ENCODE assay signal across 6 cellular contexts in genomic region chr20:63538204-63539091, GRCh38. TPM values are rescaled to one million over a fixed set of nuclear protein-coding genes. Genes with fewer than 3 reads are reported as not detected.
DNase-seq lines count a peak whose midpoint lies in the region; ATAC-seq and TF ChIP-seq lines count a peak whose summit lies in the region.

No MANE protein-coding gene starts in this region.

- ATAC-seq in mucosa of descending colon (peak; percentile 39), HG02970 (IDR thresholded peaks at IDR 0.05; ENCODE audit: low FRiP score, unreplicated experiment) (no peak), HG03025 (IDR thresholded peaks at IDR 0.05; ENCODE audit: low FRiP score, unreplicated experiment) (no peak)

- no peaks in the 10 kb centered on the region for H3K27me3 Mint-ChIP-seq in activated naive CD4-positive, alpha-beta T cell treated with anti-CD3 and anti-CD28 coated beads for 36 hours (ENCODE audit: low read depth)

- intact Hi-C loops in activated naive CD4-positive, alpha-beta T cell treated with anti-CD3 and anti-CD28 coated beads for 36 hours (cut with micrococcal nuclease): loop anchor here (1.0 to 10.0 kb wide), 11 partner anchors 42 to 519 kb away; partner anchors contain the start of genes GMEB2 and RTEL1
- intact Hi-C loops in mucosa of descending colon (cut with DNase I, micrococcal nuclease): loop anchor here (5.0 kb wide), 1 partner anchor 434 kb away; no protein-coding TSS in a partner anchor

- TF ChIP-seq CTCF in mucosa of descending colon (IDR thresholded peaks at IDR 0.05): no peak

- no peak overlapping the region for H3K4me3 ChIP-seq in mucosa of descending colon

- peaks cover 38% of the 10 kb centered on the region for H3K4me1 ChIP-seq in mucosa of descending colon (ENCODE audit: low read depth)

- peak overlapping the region; percentile 74 for H3K4me3 Mint-ChIP-seq in activated naive CD4-positive, alpha-beta T cell treated with anti-CD3 and anti-CD28 coated beads for 36 hours

- H3K36me3 ChIP-seq in mucosa of descending colon (ENCODE audit: low read depth): no peaks in the 10 kb centered on the region

- no peaks in the 10 kb centered on the region for H3K36me3 Mint-ChIP-seq in activated naive CD4-positive, alpha-beta T cell treated with anti-CD3 and anti-CD28 coated beads for 36 hours (ENCODE audit: low read depth)

- H3K9me3 ChIP-seq in mucosa of descending colon: no peaks in the 10 kb centered on the region

- peaks cover 11% of the 10 kb centered on the region for H3K4me1 Mint-ChIP-seq in activated naive CD4-positive, alpha-beta T cell treated with anti-CD3 and anti-CD28 coated beads for 36 hours (ENCODE audit: low read depth)

- H3K9me3 Mint-ChIP-seq in activated naive CD4-positive, alpha-beta T cell treated with anti-CD3 and anti-CD28 coated beads for 36 hours: no peaks in the 10 kb centered on the region

- CTCF ChIA-PET in activated naive CD4-positive, alpha-beta T cell treated with anti-CD3 and anti-CD28 coated beads for 36 hours (lab: Charles Lee): interaction anchor here (0.7 to 2.7 kb wide), 24 partner anchors 9 to 582 kb away, joined by 3 to 10 read pairs (median 4); partner anchors contain the start of genes ARFRP1, PRPF6 and ZGPAT

- DNase-seq in activated effector memory CD4-positive, alpha-beta T cell treated with anti-CD3 and anti-CD28 coated beads, Interleukin-2, amount 50 U/mL, for 16 hours: peak; percentile 78
- DNase-seq in activated effector memory CD4-positive, alpha-beta T cell treated with Interleukin-2 at 50 U/mL for 16 hours: no peak
- peak; percentile 71 for DNase-seq in activated naive CD4-positive, alpha-beta T cell treated with anti-CD3 and anti-CD28 coated beads for 36 hours
- peak; percentile 94 to 96 (median 94) for DNase-seq in mucosa of descending colon

- H3K27ac Mint-ChIP-seq in activated naive CD4-positive, alpha-beta T cell treated with anti-CD3 and anti-CD28 coated beads for 36 hours: peak overlapping the region; percentile 84

RNA-seq across cellular contexts. Expression of gene PTK6, which starts 1.3 kb away (rescaled TPM):
- under 1 TPM; 0.35 to 0.38 TPM for total RNA-seq in activated naive CD4-positive, alpha-beta T cell treated with anti-CD3 and anti-CD28 coated beads for 36 hours
- 10 to 100 TPM; 39.5 to 91.7 (median 87.1) TPM for total RNA-seq in mucosa of descending colon

RNA-seq across cellular contexts. Expression of gene SRMS, which starts 9.1 kb away (rescaled TPM):
- not detected for total RNA-seq in activated naive CD4-positive, alpha-beta T cell treated with anti-CD3 and anti-CD28 coated beads for 36 hours
- total RNA-seq in mucosa of descending colon: under 1 TPM; 0.25 to 0.52 (median 0.27) TPM

RNA-seq across cellular contexts. Expression of gene FNDC11, which starts 15.5 kb away (rescaled TPM):
- total RNA-seq in activated naive CD4-positive, alpha-beta T cell treated with anti-CD3 and anti-CD28 coated beads for 36 hours: under 1 TPM in 1 of 2 experiments, not detected in 1; 0.10 TPM
- total RNA-seq in mucosa of descending colon: under 1 TPM in 2 of 3 donors, not detected in 1; 0.19 to 0.25 TPM

RNA-seq across cellular contexts. Expression of gene PPDPF, which starts 17.9 kb away (rescaled TPM):
- 100 to 1,000 TPM; 189 to 194 TPM for total RNA-seq in activated naive CD4-positive, alpha-beta T cell treated with anti-CD3 and anti-CD28 coated beads for 36 hours
- total RNA-seq in mucosa of descending colon: 100 to 1,000 TPM; 263 to 672 (median 537) TPM

RNA-seq across cellular contexts. Expression of gene HELZ2, which starts 35.6 kb away (rescaled TPM):
- 10 to 100 TPM; 20.0 to 20.4 TPM for total RNA-seq in activated naive CD4-positive, alpha-beta T cell treated with anti-CD3 and anti-CD28 coated beads for 36 hours
- 10 to 100 TPM; 35.4 to 49.3 (median 36.2) TPM for total RNA-seq in mucosa of descending colon

Comparison
In these comparisons a context has a peak if more than half of its experiments do, and no peak if none do; other contexts are left out.
1. RNA of gene PTK6, which starts 1.3 kb away (total RNA-seq): 39.5 to 91.7 TPM in mucosa of descending colon; 0.35 to 0.38 TPM in activated naive CD4-positive, alpha-beta T cell treated with anti-CD3 and anti-CD28 coated beads for 36 hours; every median in the first group is over 10 times any median in the second.